16 cellular contexts compared by ENCODE assay signal in the genomic region with DNA sequence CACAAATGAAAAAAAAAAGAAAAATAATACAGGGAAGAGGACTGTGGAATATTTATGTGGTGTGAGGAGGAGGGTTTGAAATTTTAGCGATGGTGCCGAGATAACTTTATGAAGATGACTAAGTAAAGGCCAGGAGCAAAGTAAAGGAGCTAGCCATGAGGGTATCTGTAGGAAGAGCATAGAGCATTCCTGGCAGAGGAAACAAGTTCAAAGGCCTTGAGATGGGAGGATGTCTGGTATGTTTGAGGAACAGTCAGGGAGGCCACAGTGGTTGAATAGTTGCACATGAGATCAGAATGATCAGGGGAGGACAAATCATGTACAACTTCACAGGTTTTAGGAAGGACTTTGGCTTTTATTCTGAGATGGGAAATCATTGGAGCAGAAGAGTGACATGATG. TPM values are rescaled to one million over a fixed set of nuclear protein-coding genes. Genes with fewer than 3 reads are reported as not detected.
DNase-seq lines count a peak whose midpoint lies in the region; ATAC-seq and TF ChIP-seq lines count a peak whose summit lies in the region.
"Had no signal": no experiment of that assay in that cellular context is flagged by ENCODE, and none has a peak within 500 bp of the region (broad histone marks: within the 10 kb centered on the region; RNA-seq: fewer than 3 reads in every experiment).

No MANE protein-coding gene starts in this region.

- ATAC-seq in CD4-positive, CD25-positive, alpha-beta regulatory T cell (ENCODE audit: low read depth in 2 of 2), result no peak
- no peak for ATAC-seq in natural killer cell treated with Interleukin-12 subunit alpha and Interleukin-12 subunit beta and Interleukin-15 and Interleukin-18, amount 100 ng/mL, for 72 hours
- no peak for ATAC-seq in GM21528 (IDR thresholded peaks at IDR 0.05; ENCODE audit: low FRiP score, unreplicated experiment)

- H3K27ac ChIP-seq in CD4-positive, CD25-positive, alpha-beta regulatory T cell (ENCODE audit: insufficient read depth, low read length, poor library complexity, severe bottlenecking), result no peak overlapping the region

- H3K9me3 Mint-ChIP-seq in T-helper 2 cell treated with Interferon-gamma antibody and Interleukin-4, amounts not matched to agents 5 μg/mL and 100 μg/mL, for 36 hours, result peaks cover 11% of the 10 kb centered on the region
- H3K9me3 Mint-ChIP-seq in CD4-positive, CD25-positive, alpha-beta regulatory T cell, result peaks cover 0 to 7% (median 4%) of the 10 kb centered on the region in 7 donors
- H3K9me3 Mint-ChIP-seq in activated T-helper 2 cell treated with anti-CD3 and anti-CD28 coated beads, Interferon-gamma antibody, Interleukin-2, Interleukin-4, amounts not matched to agents 10 μg/mL and 5 μg/mL and 100 μg/mL, durations not matched to agents 14 hours and 24 hours and 36 hours, result peaks cover 16% of the 10 kb centered on the region
- H3K9me3 Mint-ChIP-seq in natural killer cell treated with Interleukin-12 subunit alpha and Interleukin-12 subunit beta and Interleukin-15 and Interleukin-18, amount 100 ng/mL, for 72 hours, result peaks cover 6% of the 10 kb centered on the region

- no peaks in the 10 kb centered on the region for H3K9me3 ChIP-seq in CD4-positive, CD25-positive, alpha-beta regulatory T cell (ENCODE audit: control insufficient read depth in 2 of 2, low read length in 2 of 2)
- H3K9me3 ChIP-seq: HAP-1 had no signal

- peaks cover 66% of the 10 kb centered on the region for H3K36me3 Mint-ChIP-seq in T-helper 2 cell treated with Interferon-gamma antibody and Interleukin-4, amounts not matched to agents 5 μg/mL and 100 μg/mL, for 36 hours (ENCODE audit: low read depth)
- H3K36me3 Mint-ChIP-seq in CD4-positive, CD25-positive, alpha-beta regulatory T cell, result peaks cover 31% of the 10 kb centered on the region
- peaks cover 75% of the 10 kb centered on the region for H3K36me3 Mint-ChIP-seq in activated T-helper 2 cell treated with anti-CD3 and anti-CD28 coated beads, Interferon-gamma antibody, Interleukin-2, Interleukin-4, amounts not matched to agents 10 μg/mL and 5 μg/mL and 100 μg/mL, durations not matched to agents 14 hours and 24 hours and 36 hours (ENCODE audit: low read depth)
- H3K36me3 Mint-ChIP-seq in natural killer cell treated with Interleukin-12 subunit alpha and Interleukin-12 subunit beta and Interleukin-15 and Interleukin-18, amount 100 ng/mL, for 72 hours, result peaks cover 27% of the 10 kb centered on the region

- H3K4me3 ChIP-seq in CD4-positive, CD25-positive, alpha-beta regulatory T cell (ENCODE audit: low read depth, low read length), result no peak overlapping the region
- H3K4me3 ChIP-seq: HAP-1 had no signal

- no peak for DNase-seq in T-helper 2 cell treated with Interferon-gamma antibody and Interleukin-4, amounts not matched to agents 5 μg/mL and 100 μg/mL, for 36 hours (ENCODE audit: low spot score)
- DNase-seq in T-helper 2 cell (no peak), GM10248 (ENCODE audit: extremely low spot score) (no peak), NK-92 (lab: John Stamatoyannopoulos, UW; ENCODE audit: unreplicated experiment) (no peak)
- no peak for DNase-seq in CD4-positive, CD25-positive, alpha-beta regulatory T cell
- no peak for DNase-seq in activated T-helper 2 cell treated with anti-CD3 and anti-CD28 coated beads, Interferon-gamma antibody, Interleukin-2, Interleukin-4, amounts not matched to agents 10 μg/mL and 5 μg/mL and 100 μg/mL, durations not matched to agents 14 hours and 24 hours and 36 hours (ENCODE audit: low spot score)
- DNase-seq in natural killer cell treated with Interleukin-12 subunit alpha and Interleukin-12 subunit beta and Interleukin-15 and Interleukin-18, amount 100 ng/mL, for 72 hours (ENCODE audit: low spot score), result no peak
- DNase-seq: 8988T, C1 segment of cervical spinal cord, NCI-H187 treated with DMSO at 0.1 percent for 48 hours, NCI-H2171, NCI-H446 treated with DMSO at 0.1 percent for 48 hours, NCI-H774, SHP77 had no signal

- POLR2A ChIA-PET in GM10248 (lab: Yijun Ruan, JAX), result no interaction called here

- no peaks in the 10 kb centered on the region for H3K27me3 Mint-ChIP-seq in T-helper 2 cell treated with Interferon-gamma antibody and Interleukin-4, amounts not matched to agents 5 μg/mL and 100 μg/mL, for 36 hours (ENCODE audit: low read depth)
- peaks cover 9% of the 10 kb centered on the region for H3K27me3 Mint-ChIP-seq in CD4-positive, CD25-positive, alpha-beta regulatory T cell
- no peaks in the 10 kb centered on the region for H3K27me3 Mint-ChIP-seq in activated T-helper 2 cell treated with anti-CD3 and anti-CD28 coated beads, Interferon-gamma antibody, Interleukin-2, Interleukin-4, amounts not matched to agents 10 μg/mL and 5 μg/mL and 100 μg/mL, durations not matched to agents 14 hours and 24 hours and 36 hours (ENCODE audit: low read depth)
- H3K27me3 Mint-ChIP-seq in natural killer cell treated with Interleukin-12 subunit alpha and Interleukin-12 subunit beta and Interleukin-15 and Interleukin-18, amount 100 ng/mL, for 72 hours, result no peaks in the 10 kb centered on the region

- CTCF ChIA-PET in GM10248 (lab: Yijun Ruan, JAX), result interaction anchor here (1.5 to 2.4 kb wide), 2 partner anchors 33 to 37 kb away, joined by 3 to 6 read pairs; no protein-coding TSS in a partner anchor

- peaks cover 58% of the 10 kb centered on the region for H3K36me3 ChIP-seq in CD4-positive, CD25-positive, alpha-beta regulatory T cell (ENCODE audit: control insufficient read depth, insufficient read depth, low read length)

- peaks cover 14% of the 10 kb centered on the region for H3K4me1 ChIP-seq in CD4-positive, CD25-positive, alpha-beta regulatory T cell (ENCODE audit: control insufficient read depth, insufficient read depth, low read length, poor library complexity, severe bottlenecking)

- no peaks in the 10 kb centered on the region for H3K27me3 ChIP-seq in CD4-positive, CD25-positive, alpha-beta regulatory T cell (ENCODE audit: control insufficient read depth, insufficient read depth, low read length)

- H3K4me3 Mint-ChIP-seq in T-helper 2 cell treated with Interferon-gamma antibody and Interleukin-4, amounts not matched to agents 5 μg/mL and 100 μg/mL, for 36 hours, result no peak overlapping the region
- peak overlapping the region in 3 of 4 donors; percentile 11 to 92 (median 39) for H3K4me3 Mint-ChIP-seq in CD4-positive, CD25-positive, alpha-beta regulatory T cell
- H3K4me3 Mint-ChIP-seq in activated T-helper 2 cell treated with anti-CD3 and anti-CD28 coated beads, Interferon-gamma antibody, Interleukin-2, Interleukin-4, amounts not matched to agents 10 μg/mL and 5 μg/mL and 100 μg/mL, durations not matched to agents 14 hours and 24 hours and 36 hours (ENCODE audit: low read depth), result no peak overlapping the region
- H3K4me3 Mint-ChIP-seq in natural killer cell treated with Interleukin-12 subunit alpha and Interleukin-12 subunit beta and Interleukin-15 and Interleukin-18, amount 100 ng/mL, for 72 hours, result peak overlapping the region; percentile 1

- intact Hi-C loops in activated T-helper 2 cell treated with anti-CD3 and anti-CD28 coated beads, Interferon-gamma antibody, Interleukin-2, Interleukin-4, amounts not matched to agents 10 μg/mL and 5 μg/mL and 100 μg/mL, durations not matched to agents 14 hours and 24 hours and 36 hours (cut with micrococcal nuclease), result no loop called here

- no peak for TF ChIP-seq CTCF in GM10248 (IDR thresholded peaks at IDR 0.05; ENCODE audit: control extremely low read depth, extremely low read depth, low read depth, missing control alignments)

- H3K4me1 Mint-ChIP-seq in T-helper 2 cell treated with Interferon-gamma antibody and Interleukin-4, amounts not matched to agents 5 μg/mL and 100 μg/mL, for 36 hours (ENCODE audit: low read depth), result peaks cover 37% of the 10 kb centered on the region
- peaks cover 13 to 72% (median 47%) of the 10 kb centered on the region in 4 donors for H3K4me1 Mint-ChIP-seq in CD4-positive, CD25-positive, alpha-beta regulatory T cell
- peaks cover 37% of the 10 kb centered on the region for H3K4me1 Mint-ChIP-seq in activated T-helper 2 cell treated with anti-CD3 and anti-CD28 coated beads, Interferon-gamma antibody, Interleukin-2, Interleukin-4, amounts not matched to agents 10 μg/mL and 5 μg/mL and 100 μg/mL, durations not matched to agents 14 hours and 24 hours and 36 hours (ENCODE audit: low read depth)
- peaks cover 39 to 44% of the 10 kb centered on the region in 2 donors for H3K4me1 Mint-ChIP-seq in natural killer cell treated with Interleukin-12 subunit alpha and Interleukin-12 subunit beta and Interleukin-15 and Interleukin-18, amount 100 ng/mL, for 72 hours (ENCODE audit: low read depth in 2 of 2)

- peak overlapping the region; percentile 1 for H3K27ac Mint-ChIP-seq in T-helper 2 cell treated with Interferon-gamma antibody and Interleukin-4, amounts not matched to agents 5 μg/mL and 100 μg/mL, for 36 hours
- peak overlapping the region in 1 of 3 donors; percentile 88 for H3K27ac Mint-ChIP-seq in CD4-positive, CD25-positive, alpha-beta regulatory T cell
- peak overlapping the region; percentile 8 for H3K27ac Mint-ChIP-seq in activated T-helper 2 cell treated with anti-CD3 and anti-CD28 coated beads, Interferon-gamma antibody, Interleukin-2, Interleukin-4, amounts not matched to agents 10 μg/mL and 5 μg/mL and 100 μg/mL, durations not matched to agents 14 hours and 24 hours and 36 hours
- H3K27ac Mint-ChIP-seq in natural killer cell treated with Interleukin-12 subunit alpha and Interleukin-12 subunit beta and Interleukin-15 and Interleukin-18, amount 100 ng/mL, for 72 hours, result peak overlapping the region; percentile 1 to 21

RNA-seq across cellular contexts. Expression of gene CYB5B, which starts 4.2 kb away (rescaled TPM):
- 52.7 TPM for total RNA-seq in CD4-positive, CD25-positive, alpha-beta regulatory T cell
- 100 to 1,000 TPM; 166 to 213 (median 190) TPM for polyA plus RNA-seq in CD4-positive, CD25-positive, alpha-beta regulatory T cell
- total RNA-seq in activated T-helper 2 cell treated with anti-CD3 and anti-CD28 coated beads, Interferon-gamma antibody, Interleukin-2, Interleukin-4, amounts not matched to agents 10 μg/mL and 5 μg/mL and 100 μg/mL, durations not matched to agents 14 hours and 24 hours and 36 hours, result 201 and 204 TPM in 2 replicates
- 100 to 1,000 TPM; 162 to 230 TPM for total RNA-seq in natural killer cell treated with Interleukin-12 subunit alpha and Interleukin-12 subunit beta and Interleukin-15 and Interleukin-18, amount 100 ng/mL, for 72 hours

RNA-seq across cellular contexts. Expression of gene TERF2, which starts 42.8 kb away (rescaled TPM):
- 36.8 TPM for total RNA-seq in CD4-positive, CD25-positive, alpha-beta regulatory T cell
- polyA plus RNA-seq in CD4-positive, CD25-positive, alpha-beta regulatory T cell, result 10 to 100 TPM; 23.7 to 28.0 (median 27.8) TPM
- 56.0 and 61.9 TPM in 2 replicates for total RNA-seq in activated T-helper 2 cell treated with anti-CD3 and anti-CD28 coated beads, Interferon-gamma antibody, Interleukin-2, Interleukin-4, amounts not matched to agents 10 μg/mL and 5 μg/mL and 100 μg/mL, durations not matched to agents 14 hours and 24 hours and 36 hours
- 10 to 100 TPM; 39.9 to 43.3 TPM for total RNA-seq in natural killer cell treated with Interleukin-12 subunit alpha and Interleukin-12 subunit beta and Interleukin-15 and Interleukin-18, amount 100 ng/mL, for 72 hours

Comparison
In these comparisons a context has a peak if more than half of its experiments do, and no peak if none do; other contexts are left out.
1. H3K4me3 Mint-ChIP-seq: peak in CD4-positive, CD25-positive, alpha-beta regulatory T cell (3 of 4) and natural killer cell treated with Interleukin-12 subunit alpha and Interleukin-12 subunit beta and Interleukin-15 and Interleukin-18, amount 100 ng/mL, for 72 hours (single experiment); none in T-helper 2 cell treated with Interferon-gamma antibody and Interleukin-4, amounts not matched to agents 5 μg/mL and 100 μg/mL, for 36 hours (single experiment) and activated T-helper 2 cell treated with anti-CD3 and anti-CD28 coated beads, Interferon-gamma antibody, Interleukin-2, Interleukin-4, amounts not matched to agents 10 μg/mL and 5 μg/mL and 100 μg/mL, durations not matched to agents 14 hours and 24 hours and 36 hours (single experiment).